ENCODE assay signal across 8 cellular contexts in genomic region chr22:28799125-28799833, GRCh38. TPM values are rescaled to one million over a fixed set of nuclear protein-coding genes. Genes with fewer than 3 reads are reported as not detected.
DNase-seq lines count a peak whose midpoint lies in the region; FAIRE-seq and TF ChIP-seq lines count a peak whose summit lies in the region.

No MANE protein-coding gene starts in this region.

- H3K27me3 ChIP-seq in brain microvascular endothelial cell (replicated peaks) (no peaks in the 10 kb centered on the region), spleen (replicated peaks in 1 of 7) (no peaks in the 10 kb centered on the region)

- peaks cover 48 to 88% (median 76%) of the 10 kb centered on the region in 6 donors for H3K4me1 ChIP-seq in spleen

- no peak for TF ChIP-seq POLR2A in H54 (IDR thresholded peaks at IDR 0.05; ENCODE audit: low read depth, low read length)
- TF ChIP-seq POLR2A in spleen (IDR thresholded peaks at IDR 0.05), result no peak

- H3K27ac ChIP-seq in brain microvascular endothelial cell, result peak overlapping the region; percentile 97
- peak overlapping the region; percentile 98 to 100 (median 99) for H3K27ac ChIP-seq in spleen

- no peak for FAIRE-seq in H54 (lab: Jason Lieb, UNC)
- peak; percentile 58 for FAIRE-seq in islet of Langerhans (lab: Jason Lieb, UNC)

- peaks cover 42% of the 10 kb centered on the region for H3K36me3 ChIP-seq in brain microvascular endothelial cell (replicated peaks)
- H3K36me3 ChIP-seq in spleen, result peaks cover 0 to 47% (median 30%) of the 10 kb centered on the region in 6 donors

- in situ Hi-C loops in brain microvascular endothelial cell (cut with HindIII; ENCODE audit: low pct_ligation_motif_present, low sequenced_read_pairs), result no loop called here

- H3K4me3 ChIP-seq in brain microvascular endothelial cell (ENCODE audit: low read depth, low read length), result peak overlapping the region; percentile 79
- peak overlapping the region; percentile 54 to 97 (median 84) for H3K4me3 ChIP-seq in spleen

- TF ChIP-seq CTCF in brain microvascular endothelial cell (IDR thresholded peaks at IDR 0.05; ENCODE audit: low read depth, low read length, missing control alignments) (no peak), spleen (IDR thresholded peaks at IDR 0.05 in 8 of 11, conservative IDR thresholded peaks at IDR 0.05 in 3 of 11) (no peak)

- 0 to 1% (median 0%) methylated on average over 7 of the region's 7 CpGs for WGBS in spleen, 5 donors

- intact Hi-C loops in spleen (cut with DNase I; ENCODE audit: low total_unique reads), result no loop called here

- no peaks in the 10 kb centered on the region for H3K9me3 ChIP-seq in spleen

- peak; percentile 92 for DNase-seq in CD1c-positive myeloid dendritic cell (ENCODE audit: extremely low spot score)
- DNase-seq in H54 (ENCODE audit: insufficient read length, low spot score), result peak; percentile 42
- DNase-seq in RKO (ENCODE audit: low spot score), result peak; percentile 98
- DNase-seq in brain microvascular endothelial cell, result peak; percentile 87
- DNase-seq in spleen, result no peak
- no peak for DNase-seq in GM19240 (ENCODE audit: insufficient read length, low spot score)
- no peak for DNase-seq in effector CD8-positive, alpha-beta T cell (lab: John Stamatoyannopoulos, UW)

RNA-seq across cellular contexts. Expression of gene XBP1, which starts 1.1 kb away (rescaled TPM):
- 100 to 1,000 TPM; 136 to 703 (median 251) TPM for total RNA-seq in spleen
- polyA plus RNA-seq in spleen, result 10 to 100 TPM; 26.8 to 53.8 (median 47.0) TPM

RNA-seq across cellular contexts. Expression of gene CCDC117, which starts 26.8 kb away (rescaled TPM):
- 10 to 100 TPM; 15.0 to 33.0 (median 25.3) TPM for total RNA-seq in spleen
- polyA plus RNA-seq in spleen, result 10 to 100 TPM in 1 of 3 donors, 1 to 10 TPM in 2; 6.6 to 10.4 (median 9.7) TPM

RNA-seq across cellular contexts. Expression of gene HSCB, which starts 57.4 kb away (rescaled TPM):
- total RNA-seq in spleen, result 10 to 100 TPM; 13.5 to 24.5 (median 17.2) TPM
- polyA plus RNA-seq in spleen, result 10 to 100 TPM; 24.8 to 26.6 (median 26.2) TPM

RNA-seq across cellular contexts. Expression of gene CHEK2, which starts 57.7 kb away (rescaled TPM):
- total RNA-seq in spleen, result 10 to 100 TPM in 4 of 7 donors, 1 to 10 TPM in 3; 8.1 to 18.9 (median 10.6) TPM
- 10 to 100 TPM; 17.4 to 21.2 (median 19.8) TPM for polyA plus RNA-seq in spleen

Comparison
In these comparisons a context has a peak if more than half of its experiments do, and no peak if none do; other contexts are left out.
1. DNase-seq: peak in CD1c-positive myeloid dendritic cell (single experiment), H54 (single experiment), RKO (single experiment) and brain microvascular endothelial cell (single experiment); none in spleen (single experiment), GM19240 (single experiment) and effector CD8-positive, alpha-beta T cell (single experiment).